ENCODE assay signal across 35 cellular contexts in genomic region chr4:13641084-13641483, GRCh38. TPM values are rescaled to one million over a fixed set of nuclear protein-coding genes. Genes with fewer than 3 reads are reported as not detected.
DNase-seq lines count a peak whose midpoint lies in the region; ATAC-seq and TF ChIP-seq lines count a peak whose summit lies in the region.
"Had no signal": no experiment of that assay in that cellular context is flagged by ENCODE, and none has a peak within 500 bp of the region (broad histone marks: within the 10 kb centered on the region; RNA-seq: fewer than 3 reads in every experiment).

No MANE protein-coding gene starts in this region.

- intact Hi-C loops in tibial artery (cut with DNase I; ENCODE audit: low total_unique reads) = no loop called here

- no peak overlapping the region for H3K4ac ChIP-seq in neuronal stem cell (ENCODE audit: low read length)

- H3K9me3 Mint-ChIP-seq in brain = no peaks in the 10 kb centered on the region
- no peaks in the 10 kb centered on the region for H3K9me3 Mint-ChIP-seq in activated T-helper 17 cell treated with anti-CD3 and anti-CD28 coated beads, Interleukin-2, amount 50 U/mL, for 72 hours
- H3K9me3 Mint-ChIP-seq: activated T-helper 2 cell treated with anti-CD3 and anti-CD28 coated beads, Interferon-gamma antibody, Interleukin-2, Interleukin-4, amounts not matched to agents 10 μg/mL and 5 μg/mL and 100 μg/mL, durations not matched to agents 14 hours and 24 hours and 36 hours; CD4-positive, alpha-beta T cell; dendritic cell treated with granulocyte-macrophage colony-stimulating factor and Interleukin-4, amounts not matched to agents 40 ng/mL and 50 ng/mL, for 4 days; endodermal cell; natural killer cell had no signal

- H3K36me3 ChIP-seq in neuronal stem cell (replicated peaks in 1 of 2; ENCODE audit: control insufficient read depth in 2 of 2, insufficient read depth in 2 of 2, low read length in 2 of 2) (no peaks in the 10 kb centered on the region), tibial artery (no peaks in the 10 kb centered on the region)
- H3K36me3 ChIP-seq: ascending aorta, cardiac muscle cell, esophagus muscularis mucosa, suprapubic skin, WERI-Rb-1 had no signal

- no peak overlapping the region for H4K8ac ChIP-seq in neuronal stem cell (ENCODE audit: low read depth, low read length)

- no peak overlapping the region for H4K91ac ChIP-seq in neuronal stem cell (ENCODE audit: low read depth, low read length, poor library complexity)

- H2AK5ac ChIP-seq in neuronal stem cell (ENCODE audit: low read depth, low read length) = no peak overlapping the region

- H3K18ac ChIP-seq in neuronal stem cell (ENCODE audit: low read length) = no peak overlapping the region

- no peak overlapping the region for H3K4me3 Mint-ChIP-seq in brain
- no peak overlapping the region for H3K4me3 Mint-ChIP-seq in activated T-helper 17 cell treated with anti-CD3 and anti-CD28 coated beads, Interleukin-2, amount 50 U/mL, for 72 hours
- H3K4me3 Mint-ChIP-seq: activated naive CD8-positive, alpha-beta T cell; CD4-positive, alpha-beta T cell; dendritic cell treated with granulocyte-macrophage colony-stimulating factor and Interleukin-4, amounts not matched to agents 40 ng/mL and 50 ng/mL, for 4 days; endodermal cell; natural killer cell had no signal

- no peak overlapping the region for H2BK12ac ChIP-seq in neuronal stem cell (ENCODE audit: low read length)

- no peak overlapping the region for H3K23ac ChIP-seq in neuronal stem cell (ENCODE audit: low read depth, low read length, poor library complexity)

- peak overlapping the region in 3 of 5 experiments; percentile 45 to 89 (median 74) for H3K27ac Mint-ChIP-seq in brain
- H3K27ac Mint-ChIP-seq in activated T-helper 17 cell treated with anti-CD3 and anti-CD28 coated beads, Interleukin-2, amount 50 U/mL, for 72 hours = no peak overlapping the region
- H3K27ac Mint-ChIP-seq: activated naive CD8-positive, alpha-beta T cell; activated T-helper 2 cell treated with anti-CD3 and anti-CD28 coated beads, Interferon-gamma antibody, Interleukin-2, Interleukin-4, amounts not matched to agents 10 μg/mL and 5 μg/mL and 100 μg/mL, durations not matched to agents 14 hours and 24 hours and 36 hours; CD4-positive, alpha-beta T cell; dendritic cell treated with granulocyte-macrophage colony-stimulating factor and Interleukin-4, amounts not matched to agents 40 ng/mL and 50 ng/mL, for 4 days; natural killer cell had no signal

- no peak overlapping the region for H3K4me2 ChIP-seq in neuronal stem cell (ENCODE audit: insufficient read depth, low read length, poor library complexity, severe bottlenecking)

- WGBS in neuronal stem cell (ENCODE audit: extremely low coverage in 2 of 2, insufficient read length in 2 of 2, insufficient replicate concordance in 1 of 2), 2 donors = no CpG with 5 or more reads among the region's 6 CpGs

- H2AFZ ChIP-seq in neuronal stem cell (ENCODE audit: low read length) = peak overlapping the region; percentile 80

- no peak overlapping the region for H2BK15ac ChIP-seq in neuronal stem cell (ENCODE audit: low read length)

- no peak for ATAC-seq in activated T-helper 17 cell treated with anti-CD3 and anti-CD28 coated beads, Interleukin-2, amount 50 U/mL, for 72 hours (replicated peaks)
- ATAC-seq: natural killer cell had no signal

- H2BK5ac ChIP-seq in neuronal stem cell (ENCODE audit: low read length) = no peak overlapping the region

- no peaks in the 10 kb centered on the region for H3K79me1 ChIP-seq in neuronal stem cell (ENCODE audit: low read depth, low read length)

- no peak overlapping the region for H3K14ac ChIP-seq in neuronal stem cell (ENCODE audit: low read length)

- H3K27ac ChIP-seq in neuronal stem cell (replicated peaks; ENCODE audit: low read length) = no peak overlapping the region
- H3K27ac ChIP-seq in tibial artery = peak overlapping the region; percentile 55 to 78
- H3K27ac ChIP-seq: cardiac muscle cell, esophagus muscularis mucosa, suprapubic skin, WERI-Rb-1 had no signal

- H2BK120ac ChIP-seq in neuronal stem cell (ENCODE audit: low read depth, low read length) = no peak overlapping the region

- H3K27me3 Mint-ChIP-seq in brain = peaks cover 19% of the 10 kb centered on the region
- H3K27me3 Mint-ChIP-seq in activated T-helper 17 cell treated with anti-CD3 and anti-CD28 coated beads, Interleukin-2, amount 50 U/mL, for 72 hours = peaks cover 37% of the 10 kb centered on the region

- H3K9me3 ChIP-seq in neuronal stem cell (replicated peaks in 1 of 2; ENCODE audit: control insufficient read depth in 2 of 2, insufficient read depth in 1 of 2, low read depth in 1 of 2, low read length in 2 of 2) = no peaks in the 10 kb centered on the region
- H3K9me3 ChIP-seq in tibial artery = no peaks in the 10 kb centered on the region
- H3K9me3 ChIP-seq: ascending aorta, esophagus muscularis mucosa, mucosa of descending colon, suprapubic skin had no signal

- peaks cover 22% of the 10 kb centered on the region for H3K4me1 Mint-ChIP-seq in brain
- H3K4me1 Mint-ChIP-seq in activated T-helper 17 cell treated with anti-CD3 and anti-CD28 coated beads, Interleukin-2, amount 50 U/mL, for 72 hours = no peaks in the 10 kb centered on the region
- H3K4me1 Mint-ChIP-seq: natural killer cell had no signal

- no peak for TF ChIP-seq CTCF in brain (conservative IDR thresholded peaks at IDR 0.05)
- TF ChIP-seq CTCF in tibial artery (IDR thresholded peaks at IDR 0.05) = no peak

- H3K4me1 ChIP-seq in neuronal stem cell (ENCODE audit: control insufficient read depth in 2 of 2, insufficient read depth in 1 of 2, low read depth in 1 of 2, low read length in 2 of 2) = peaks cover 0 to 20% of the 10 kb centered on the region in 2 donors
- H3K4me1 ChIP-seq in tibial artery = peaks cover 0 to 33% (median 17%) of the 10 kb centered on the region in 4 donors
- H3K4me1 ChIP-seq: suprapubic skin had no signal

- H3K36me3 Mint-ChIP-seq in brain = no peaks in the 10 kb centered on the region
- no peaks in the 10 kb centered on the region for H3K36me3 Mint-ChIP-seq in activated T-helper 17 cell treated with anti-CD3 and anti-CD28 coated beads, Interleukin-2, amount 50 U/mL, for 72 hours (ENCODE audit: low read depth)
- H3K36me3 Mint-ChIP-seq: activated naive CD8-positive, alpha-beta T cell; natural killer cell had no signal

- no peak overlapping the region for H3K4me3 ChIP-seq in neuronal stem cell (ENCODE audit: low read length in 2 of 2)
- no peak overlapping the region for H3K4me3 ChIP-seq in tibial artery
- H3K4me3 ChIP-seq: ascending aorta, cardiac muscle cell, esophagus muscularis mucosa, lung, mucosa of descending colon, suprapubic skin had no signal

- H3K27me3 ChIP-seq in neuronal stem cell (ENCODE audit: control insufficient read depth in 3 of 3, insufficient read depth in 3 of 3, low read depth in 1 of 3, low read length in 3 of 3) (no peaks in the 10 kb centered on the region), tibial artery (no peaks in the 10 kb centered on the region)
- H3K27me3 ChIP-seq: ascending aorta, cardiac muscle cell, esophagus muscularis mucosa had no signal

- DNase-seq in NOMO-1 (lab: John Stamatoyannopoulos, UW; ENCODE audit: unreplicated experiment in 2 of 2) (peak; percentile 17), neuronal stem cell (ENCODE audit: low spot score) (no peak), tibial artery (no peak), OCI-M1 (lab: John Stamatoyannopoulos, UW) (no peak), cerebellum (ENCODE audit: low spot score) (no peak)
- DNase-seq in stimulated activated CD4-positive, alpha-beta T cell treated with anti-CD3 and anti-CD28 coated beads, Interleukin-12 subunit alpha, Interleukin-12 subunit beta, amount 100 ng/mL, for 4 hours = no peak
- DNase-seq: activated CD4-positive, alpha-beta T cell treated with anti-CD3 and anti-CD28 coated beads for 48 hours; CD4-positive, alpha-beta T cell; DND-41; foreskin fibroblast; GF-D8; GOT3; mucosa of descending colon; natural killer cell; NCI-H1930; NCI-H526; NK-92 treated with Interleukin-12 subunit alpha and Interleukin-12 subunit beta, amount 100 ng/mL, for 24 hours; retina; SIG-M5; small intestine; stimulated activated naive CD4-positive, alpha-beta T cell; SW 1271; T1000; WERI-Rb-1 had no signal

- no peak overlapping the region for H3K9ac ChIP-seq in neuronal stem cell (ENCODE audit: low read depth, low read length, poor library complexity)

RNA-seq across cellular contexts. Expression of gene BOD1L1, which starts 13.6 kb away (rescaled TPM):
- polyA plus RNA-seq in brain (ENCODE audit: insufficient read depth, low read depth, low replicate concordance) = 6.2 TPM
- 18.1 TPM for polyA plus RNA-seq in neuronal stem cell (2013, experiment 1 of 2)
- 17.5 TPM for polyA plus RNA-seq in neuronal stem cell (2013, experiment 2 of 2)
- total RNA-seq in activated T-helper 17 cell treated with anti-CD3 and anti-CD28 coated beads, Interleukin-2, amount 50 U/mL, for 72 hours = 10 to 100 TPM; 34.6 to 40.9 TPM
- 53.1 TPM for total RNA-seq in cerebellum

Comparison
In these comparisons a context has a peak if more than half of its experiments do, and no peak if none do; other contexts are left out.
1. DNase-seq: peak in NOMO-1 (2 of 2); none in neuronal stem cell (single experiment), tibial artery (0 of 2), stimulated activated CD4-positive, alpha-beta T cell treated with anti-CD3 and anti-CD28 coated beads, Interleukin-12 subunit alpha, Interleukin-12 subunit beta, amount 100 ng/mL, for 4 hours (single experiment), OCI-M1 (single experiment) and cerebellum (single experiment).